ENCODE assay signal across 9 cellular contexts in the genomic region with DNA sequence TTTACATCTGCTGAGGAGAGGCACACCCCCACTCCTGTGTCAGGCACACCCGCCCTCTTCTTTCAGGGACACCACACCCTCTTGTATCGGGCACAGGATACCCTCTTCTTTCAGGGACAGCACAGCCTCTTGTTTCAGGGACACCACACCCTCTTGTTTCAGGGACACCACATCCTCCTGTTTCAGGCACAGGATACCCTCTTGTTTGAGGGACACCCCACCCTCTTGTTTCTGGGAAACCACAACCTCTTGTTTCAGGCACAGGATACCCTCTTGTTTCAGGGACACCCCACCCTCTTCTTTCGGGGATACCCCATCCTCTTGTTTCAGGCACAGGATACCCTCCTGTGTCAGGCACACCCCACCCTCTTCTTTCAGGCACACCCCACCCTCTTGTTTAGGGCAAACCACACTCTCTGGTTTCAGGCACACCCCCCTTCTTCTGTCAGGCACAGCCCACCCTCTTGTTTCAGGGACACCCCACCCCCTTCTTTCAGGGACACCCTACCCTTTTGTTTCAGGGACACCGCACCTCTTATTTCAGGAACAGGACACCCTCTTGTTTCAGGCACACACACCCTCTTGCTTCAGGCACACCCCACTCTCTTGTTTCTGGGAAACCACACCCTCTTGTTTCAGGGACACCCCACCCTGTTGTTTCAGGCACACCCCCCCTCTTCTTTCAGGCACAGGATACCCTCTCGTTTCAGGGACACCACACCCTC.
DNase-seq lines count a peak whose midpoint lies in the region; ATAC-seq and TF ChIP-seq lines count a peak whose summit lies in the region.
"Had no signal": no experiment of that assay in that cellular context is flagged by ENCODE, and none has a peak within 500 bp of the region (broad histone marks: within the 10 kb centered on the region; RNA-seq: fewer than 3 reads in every experiment).

No MANE protein-coding gene starts in this region.

- H3K27me3 ChIP-seq in esophagus squamous epithelium = peaks cover 0 to 23% (median 0%) of the 10 kb centered on the region in 4 donors
- H3K27me3 ChIP-seq in skeletal muscle tissue (ENCODE audit: control insufficient read depth in 3 of 3, insufficient read depth in 3 of 3, low read length in 3 of 3) = peaks cover 3 to 19% (median 8%) of the 10 kb centered on the region in 3 donors
- H3K27me3 ChIP-seq in SK-N-SH (ENCODE audit: insufficient read depth) = no peaks in the 10 kb centered on the region
- H3K27me3 ChIP-seq: neutrophil had no signal

- no peaks in the 10 kb centered on the region for H3K27me3 Mint-ChIP-seq in activated CD4-positive, alpha-beta T cell treated with anti-CD3 and anti-CD28 coated beads, Interleukin-2, amount 10 ng/mL, durations not matched to agents 7 days and 5 days
- H3K27me3 Mint-ChIP-seq in WTC11 (ENCODE audit: low read depth) = no peaks in the 10 kb centered on the region

- intact Hi-C loops in esophagus squamous epithelium (cut with DNase I) = no loop called here

- H3K4me3 ChIP-seq in esophagus squamous epithelium (no peak overlapping the region), skeletal muscle tissue (ENCODE audit: low read length in 3 of 3) (no peak overlapping the region), SK-N-SH (ENCODE audit: low read depth in 2 of 2, low read length in 1 of 2) (no peak overlapping the region)

- WGBS in esophagus squamous epithelium, 2 donors = 23 to 34% methylated on average over 5 of the region's 5 CpGs
- 40% methylated on average over 5 of the region's 5 CpGs for WGBS in SK-N-SH (ENCODE audit: low lambda C conversion rate)

- no peak overlapping the region for H3K4me2 ChIP-seq in SK-N-SH

- H3K36me3 Mint-ChIP-seq in activated CD4-positive, alpha-beta T cell treated with anti-CD3 and anti-CD28 coated beads, Interleukin-2, amount 10 ng/mL, durations not matched to agents 7 days and 5 days (ENCODE audit: low read depth) = peaks cover 8% of the 10 kb centered on the region
- H3K36me3 Mint-ChIP-seq in WTC11 = no peaks in the 10 kb centered on the region

- TF ChIP-seq CTCF in WTC11 (IDR thresholded peaks at IDR 0.05) (no peak), esophagus squamous epithelium (IDR thresholded peaks at IDR 0.05) (no peak), SK-N-SH (IDR thresholded peaks at IDR 0.05) (no peak)

- H3K9me2 ChIP-seq in SK-N-SH = no peaks in the 10 kb centered on the region

- H2AFZ ChIP-seq in SK-N-SH (ENCODE audit: low read depth) = no peak overlapping the region

- DNase-seq in activated CD4-positive, alpha-beta T cell treated with anti-CD3 and anti-CD28 coated beads, Interleukin-2, amount 10 ng/mL, durations not matched to agents 7 days and 5 days = peak; percentile 73
- DNase-seq in activated CD4-positive, alpha-beta T cell treated with anti-CD3 and anti-CD28 coated beads, Interleukin-2, amount 50 U/mL, for 4 hours = no peak
- DNase-seq in WTC11 (ENCODE audit: low spot score) (no peak), esophagus squamous epithelium (lab: John Stamatoyannopoulos, UW) (no peak), SK-N-SH (no peak)

- H3F3A ChIP-seq in SK-N-SH (replicated peaks; ENCODE audit: insufficient read depth) = no peaks in the 10 kb centered on the region

- peak overlapping the region; percentile 86 for H3K27ac Mint-ChIP-seq in activated CD4-positive, alpha-beta T cell treated with anti-CD3 and anti-CD28 coated beads, Interleukin-2, amount 10 ng/mL, durations not matched to agents 7 days and 5 days
- H3K27ac Mint-ChIP-seq in WTC11 = peak overlapping the region; percentile 7; the same call in 1 of the 2 replicates

- no peaks in the 10 kb centered on the region for H3K36me3 ChIP-seq in esophagus squamous epithelium
- peaks cover 0 to 2% (median 0%) of the 10 kb centered on the region in 3 donors for H3K36me3 ChIP-seq in skeletal muscle tissue (ENCODE audit: control insufficient read depth in 3 of 3, insufficient read depth in 3 of 3, low read length in 3 of 3)
- H3K36me3 ChIP-seq in SK-N-SH (replicated peaks in 1 of 2; ENCODE audit: control insufficient read depth in 1 of 2, insufficient read depth in 2 of 2, low read length in 1 of 2) = no peaks in the 10 kb centered on the region
- H3K36me3 ChIP-seq: neutrophil had no signal

- H3K27ac ChIP-seq in esophagus squamous epithelium (peak overlapping the region; percentile 76 to 82 (median 80)), skeletal muscle tissue (ENCODE audit: low read depth, low read length) (peak overlapping the region; percentile 20), SK-N-SH (ENCODE audit: low read depth in 2 of 2, low read length in 1 of 2) (no peak overlapping the region)
- H3K27ac ChIP-seq: neutrophil had no signal

- no peak for TF ChIP-seq POLR2A in esophagus squamous epithelium (IDR thresholded peaks at IDR 0.05)

- POLR2A ChIA-PET in activated CD4-positive, alpha-beta T cell treated with anti-CD3 and anti-CD28 coated beads, Interleukin-2, amount 10 ng/mL, durations not matched to agents 7 days and 5 days (lab: Charles Lee) = no interaction called here
- POLR2A ChIA-PET in WTC11 (lab: Charles Lee) (no interaction called here), SK-N-SH (lab: Yijun Ruan, JAX) (no interaction called here)

- no peak for TF ChIP-seq RAD21 in SK-N-SH (IDR thresholded peaks at IDR 0.05; ENCODE audit: low read length)

- peaks cover 4% of the 10 kb centered on the region for H3K9me3 Mint-ChIP-seq in activated CD4-positive, alpha-beta T cell treated with anti-CD3 and anti-CD28 coated beads, Interleukin-2, amount 10 ng/mL, durations not matched to agents 7 days and 5 days
- no peaks in the 10 kb centered on the region for H3K9me3 Mint-ChIP-seq in WTC11

- no peak for TF ChIP-seq EP300 in SK-N-SH (IDR thresholded peaks at IDR 0.05; ENCODE audit: borderline replicate concordance in 1 of 2, low read depth in 1 of 2, low read length in 1 of 2)

- CTCF ChIA-PET in activated CD4-positive, alpha-beta T cell treated with anti-CD3 and anti-CD28 coated beads, Interleukin-2, amount 10 ng/mL, durations not matched to agents 7 days and 5 days (lab: Charles Lee) = no interaction called here
- CTCF ChIA-PET in WTC11 (lab: Charles Lee) (no interaction called here), SK-N-SH (lab: Yijun Ruan, JAX) (interaction anchor here (0.7 to 1.4 kb wide), 5 partner anchors 29 to 182 kb away, joined by 3 to 5 read pairs (median 3); no protein-coding TSS in a partner anchor)

- H3K4me3 Mint-ChIP-seq in activated CD4-positive, alpha-beta T cell treated with anti-CD3 and anti-CD28 coated beads, Interleukin-2, amount 10 ng/mL, durations not matched to agents 7 days and 5 days = peak overlapping the region; percentile 55
- H3K4me3 Mint-ChIP-seq in WTC11 = no peak overlapping the region

- no peaks in the 10 kb centered on the region for H3K79me2 ChIP-seq in SK-N-SH (ENCODE audit: insufficient read depth)

- no peak for ATAC-seq in WTC11
- no peak for ATAC-seq in GM19452 (IDR thresholded peaks at IDR 0.05; ENCODE audit: unreplicated experiment)
- ATAC-seq in HG03280 (IDR thresholded peaks at IDR 0.05; ENCODE audit: unreplicated experiment) = no peak

- H3K9me3 ChIP-seq in esophagus squamous epithelium (no peaks in the 10 kb centered on the region), skeletal muscle tissue (ENCODE audit: control insufficient read depth in 3 of 3, low read length in 3 of 3) (no peaks in the 10 kb centered on the region), SK-N-SH (no peaks in the 10 kb centered on the region)
- H3K9me3 ChIP-seq: neutrophil had no signal

- H3K4me1 ChIP-seq in esophagus squamous epithelium (peaks cover 0 to 13% (median 0%) of the 10 kb centered on the region in 3 donors), skeletal muscle tissue (ENCODE audit: control insufficient read depth in 3 of 3, insufficient read depth in 3 of 3, low read length in 3 of 3) (no peaks in the 10 kb centered on the region), SK-N-SH (ENCODE audit: control insufficient read depth in 1 of 2, insufficient read depth in 2 of 2, low read depth in 1 of 2, low read length in 1 of 2) (peaks cover 0 to 14% of the 10 kb centered on the region in 2 experiments; a peak in 2 of 4 replicates)

- H3K4me1 Mint-ChIP-seq in activated CD4-positive, alpha-beta T cell treated with anti-CD3 and anti-CD28 coated beads, Interleukin-2, amount 10 ng/mL, durations not matched to agents 7 days and 5 days = peaks cover 31% of the 10 kb centered on the region
- peaks cover 11% of the 10 kb centered on the region for H3K4me1 Mint-ChIP-seq in WTC11

- no peaks in the 10 kb centered on the region for H4K20me1 ChIP-seq in SK-N-SH (ENCODE audit: insufficient read depth)

- H3K9ac ChIP-seq in skeletal muscle tissue (ENCODE audit: low read depth in 1 of 3, low read length in 3 of 3) = no peak overlapping the region
- no peak overlapping the region for H3K9ac ChIP-seq in SK-N-SH

TF ChIP-seq in WTC11, 78 proteins besides CTCF, POLR2A, EP300 and RAD21 (continues in another document):
- TF ChIP-seq, protein P1, sequence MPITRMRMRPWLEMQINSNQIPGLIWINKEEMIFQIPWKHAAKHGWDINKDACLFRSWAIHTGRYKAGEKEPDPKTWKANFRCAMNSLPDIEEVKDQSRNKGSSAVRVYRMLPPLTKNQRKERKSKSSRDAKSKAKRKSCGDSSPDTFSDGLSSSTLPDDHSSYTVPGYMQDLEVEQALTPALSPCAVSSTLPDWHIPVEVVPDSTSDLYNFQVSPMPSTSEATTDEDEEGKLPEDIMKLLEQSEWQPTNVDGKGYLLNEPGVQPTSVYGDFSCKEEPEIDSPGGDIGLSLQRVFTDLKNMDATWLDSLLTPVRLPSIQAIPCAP (CRISPR knock-in tag; IDR thresholded peaks at IDR 0.05) = no peak
- no peak for TF ChIP-seq ZNF396 (CRISPR knock-in tag; IDR thresholded peaks at IDR 0.05; ENCODE audit: borderline replicate concordance)
- no peak for TF ChIP-seq ZNF423 (CRISPR knock-in tag; IDR thresholded peaks at IDR 0.05)

TF ChIP-seq in SK-N-SH, 30 proteins besides CTCF, POLR2A, EP300 and RAD21 (continues in another document):
- TF ChIP-seq NFIC (IDR thresholded peaks at IDR 0.05; ENCODE audit: borderline replicate concordance) (no peak), SMC3 (IDR thresholded peaks at IDR 0.05; ENCODE audit: low read depth, low read length) (no peak), JUND (IDR thresholded peaks at IDR 0.05) (no peak), TCF12 (IDR thresholded peaks at IDR 0.05) (no peak)
- TF ChIP-seq, protein P2, sequence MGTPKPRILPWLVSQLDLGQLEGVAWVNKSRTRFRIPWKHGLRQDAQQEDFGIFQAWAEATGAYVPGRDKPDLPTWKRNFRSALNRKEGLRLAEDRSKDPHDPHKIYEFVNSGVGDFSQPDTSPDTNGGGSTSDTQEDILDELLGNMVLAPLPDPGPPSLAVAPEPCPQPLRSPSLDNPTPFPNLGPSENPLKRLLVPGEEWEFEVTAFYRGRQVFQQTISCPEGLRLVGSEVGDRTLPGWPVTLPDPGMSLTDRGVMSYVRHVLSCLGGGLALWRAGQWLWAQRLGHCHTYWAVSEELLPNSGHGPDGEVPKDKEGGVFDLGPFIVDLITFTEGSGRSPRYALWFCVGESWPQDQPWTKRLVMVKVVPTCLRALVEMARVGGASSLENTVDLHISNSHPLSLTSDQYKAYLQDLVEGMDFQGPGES (IDR thresholded peaks at IDR 0.05; ENCODE audit: low read depth, low read length) = no peak

Comparison
In these comparisons a context has a peak if more than half of its experiments do, and no peak if none do; other contexts are left out.
1. H3K27ac ChIP-seq: peak in esophagus squamous epithelium (4 of 4) and skeletal muscle tissue (single experiment); none in SK-N-SH (0 of 2).